1 cellular context compared by ENCODE assay signal in genomic region chr9:124344291-124345050, GRCh38.
TF ChIP-seq lines count a peak whose summit lies in the region.

No MANE protein-coding gene starts in this region.

TF ChIP-seq in IMR-90, 13 proteins besides CTCF, POLR2A, EP300 and RAD21:
- TF ChIP-seq MXI1 (IDR thresholded peaks at IDR 0.05; ENCODE audit: borderline replicate concordance, low read depth, low read length) = no peak
- TF ChIP-seq BHLHE40 (IDR thresholded peaks at IDR 0.05; ENCODE audit: low read depth, low read length) = no peak
- TF ChIP-seq CEBPB (IDR thresholded peaks at IDR 0.05; ENCODE audit: low read depth, low read length) = no peak
- no peak for TF ChIP-seq RCOR1 (IDR thresholded peaks at IDR 0.05; ENCODE audit: insufficient replicate concordance, low read length)
- no peak for TF ChIP-seq USF2 (IDR thresholded peaks at IDR 0.05; ENCODE audit: low read depth, low read length)
- TF ChIP-seq NFE2L2 (IDR thresholded peaks at IDR 0.05; ENCODE audit: low read depth, low read length) = no peak
- no peak for TF ChIP-seq SMC3 (IDR thresholded peaks at IDR 0.05; ENCODE audit: low read depth, low read length)
- no peak for TF ChIP-seq MAZ (IDR thresholded peaks at IDR 0.05; ENCODE audit: borderline replicate concordance, low read depth, low read length)
- TF ChIP-seq RFX5 (IDR thresholded peaks at IDR 0.05; ENCODE audit: low read depth, low read length) = no peak
- no peak for TF ChIP-seq CHD1 (IDR thresholded peaks at IDR 0.05; ENCODE audit: low read depth, low read length)
- TF ChIP-seq ELK1 (IDR thresholded peaks at IDR 0.05; ENCODE audit: borderline replicate concordance, low read depth, low read length) = no peak
- TF ChIP-seq FOS (IDR thresholded peaks at IDR 0.05; ENCODE audit: low read depth, low read length) = no peak
- TF ChIP-seq MAFK (IDR thresholded peaks at IDR 0.05; ENCODE audit: low read depth, low read length) = no peak
